ENCODE assay signal across 17 cellular contexts in genomic region chr16:75497558-75497957, GRCh38. TPM values are rescaled to one million over a fixed set of nuclear protein-coding genes. Genes with fewer than 3 reads are reported as not detected.
A peak's percentile ranks its signal among the peaks of the same experiment; 100 is the strongest.
DNase-seq lines count a peak whose midpoint lies in the region; ATAC-seq, FAIRE-seq and TF ChIP-seq lines count a peak whose summit lies in the region.
"Had no signal": no experiment of that assay in that cellular context is flagged by ENCODE, and none has a peak within 500 bp of the region (broad histone marks: within the 10 kb centered on the region; RNA-seq: fewer than 3 reads in every experiment).

No MANE protein-coding gene starts in this region.

- no peak overlapping the region for H3K4me3 Mint-ChIP-seq in activated naive CD4-positive, alpha-beta T cell treated with anti-CD3 and anti-CD28 coated beads for 36 hours
- H3K4me3 Mint-ChIP-seq: CD4-positive, CD25-positive, alpha-beta regulatory T cell had no signal

- H3K4me3 ChIP-seq in astrocyte of the cerebellum (ENCODE audit: low read depth, low read length) (no peak overlapping the region), pancreas (no peak overlapping the region), lower leg skin (ENCODE audit: low read depth, poor library complexity, severe bottlenecking) (no peak overlapping the region)
- H3K4me3 ChIP-seq: SJCRH30 had no signal

- DNase-seq in Ammon's horn (ENCODE audit: low spot score) = peak; percentile 16
- peak; percentile 66 for DNase-seq in NCI-H1694 treated with DMSO at 0.1 percent for 48 hours (lab: John Stamatoyannopoulos, UW)
- peak; percentile 53 for DNase-seq in astrocyte of the cerebellum (ENCODE audit: low read depth)
- DNase-seq in pancreas = peak in 4 of 6 donors; percentile 9 to 33 (median 20)
- no peak for DNase-seq in HCEC 1CT
- DNase-seq in lower leg skin (ENCODE audit: low spot score in 2 of 2) = no peak
- no peak for DNase-seq in activated naive CD4-positive, alpha-beta T cell treated with anti-CD3 and anti-CD28 coated beads for 36 hours
- DNase-seq: 8988T; CD4-positive, CD25-positive, alpha-beta regulatory T cell; KG1; NCI-H1092 treated with DMSO at 0.1 percent for 48 hours; NCI-H187; NCI-H510A treated with DMSO at 0.1 percent for 48 hours; SJCRH30; SW 1271 had no signal

- peaks cover 6% of the 10 kb centered on the region for H3K4me1 Mint-ChIP-seq in activated naive CD4-positive, alpha-beta T cell treated with anti-CD3 and anti-CD28 coated beads for 36 hours (ENCODE audit: low read depth)

- H3K4me1 ChIP-seq in pancreas = peaks cover 0 to 10% (median 3%) of the 10 kb centered on the region in 3 donors

- H3K9me3 Mint-ChIP-seq in activated naive CD4-positive, alpha-beta T cell treated with anti-CD3 and anti-CD28 coated beads for 36 hours = no peaks in the 10 kb centered on the region
- H3K9me3 Mint-ChIP-seq: CD4-positive, CD25-positive, alpha-beta regulatory T cell had no signal

- H3K9me3 ChIP-seq in pancreas = no peaks in the 10 kb centered on the region
- H3K9me3 ChIP-seq: SJCRH30 had no signal

- peaks cover 23% of the 10 kb centered on the region for H3K27me3 Mint-ChIP-seq in activated naive CD4-positive, alpha-beta T cell treated with anti-CD3 and anti-CD28 coated beads for 36 hours (ENCODE audit: low read depth)

- in situ Hi-C loops in astrocyte of the cerebellum (cut with HindIII; ENCODE audit: low sequenced_read_pairs) = no loop called here

- TF ChIP-seq CTCF in astrocyte of the cerebellum (IDR thresholded peaks at IDR 0.05; ENCODE audit: low read depth, low read length, missing control alignments) (no peak), pancreas (IDR thresholded peaks at IDR 0.05) (no peak), lower leg skin (IDR thresholded peaks at IDR 0.05) (no peak)

- 19 to 21% methylated on average over 4 of the region's 4 CpGs for WGBS in pancreas, 2 donors
- WGBS in lower leg skin, 2 donors = 51 to 65% methylated on average over 4 of the region's 4 CpGs

- intact Hi-C loops in pancreas (cut with DNase I) (no loop called here), lower leg skin (cut with DNase I; ENCODE audit: low total_unique reads) (no loop called here)
- intact Hi-C loops in activated naive CD4-positive, alpha-beta T cell treated with anti-CD3 and anti-CD28 coated beads for 36 hours (cut with micrococcal nuclease) = no loop called here

- ATAC-seq in pancreas = peak; percentile 55 to 75 (median 68)
- no peak for ATAC-seq in GM18861 (IDR thresholded peaks at IDR 0.05; ENCODE audit: unreplicated experiment)

- H3K27me3 ChIP-seq in pancreas = no peaks in the 10 kb centered on the region
- H3K27me3 ChIP-seq: SJCRH30 had no signal

- no peak for TF ChIP-seq POLR2A in lower leg skin (IDR thresholded peaks at IDR 0.05)

- CTCF ChIA-PET in activated naive CD4-positive, alpha-beta T cell treated with anti-CD3 and anti-CD28 coated beads for 36 hours (lab: Charles Lee) = interaction anchor here (1.2 to 1.5 kb wide), 3 partner anchors 9 to 49 kb away, joined by 3 to 4 read pairs (median 3); no protein-coding TSS in a partner anchor

- H3K36me3 ChIP-seq in pancreas = no peaks in the 10 kb centered on the region
- H3K36me3 ChIP-seq: SJCRH30 had no signal

- FAIRE-seq in pancreas (lab: Jason Lieb, UNC) = no peak

- no peaks in the 10 kb centered on the region for H3K36me3 Mint-ChIP-seq in activated naive CD4-positive, alpha-beta T cell treated with anti-CD3 and anti-CD28 coated beads for 36 hours (ENCODE audit: low read depth)
- H3K36me3 Mint-ChIP-seq: CD4-positive, CD25-positive, alpha-beta regulatory T cell had no signal

- no peak overlapping the region for H3K27ac Mint-ChIP-seq in activated naive CD4-positive, alpha-beta T cell treated with anti-CD3 and anti-CD28 coated beads for 36 hours
- H3K27ac Mint-ChIP-seq: CD4-positive, CD25-positive, alpha-beta regulatory T cell had no signal

- H3K27ac ChIP-seq in pancreas = peak overlapping the region in 2 of 4 donors; percentile 16 to 24
- H3K27ac ChIP-seq: SJCRH30 had no signal

RNA-seq across cellular contexts. Expression of gene CHST6, which starts 2.3 kb away (rescaled TPM):
- under 1 TPM in 5 of 6 donors, not detected in 1; 0.06 to 0.25 (median 0.13) TPM for total RNA-seq in pancreas
- under 1 TPM in 1 of 2 donors, not detected in 1; under 0.01 TPM for polyA plus RNA-seq in pancreas
- total RNA-seq in lower leg skin = under 1 TPM in 3 of 4 donors, not detected in 1; 0.11 to 0.56 (median 0.16) TPM
- not detected for total RNA-seq in activated naive CD4-positive, alpha-beta T cell treated with anti-CD3 and anti-CD28 coated beads for 36 hours
- total RNA-seq: CD4-positive, CD25-positive, alpha-beta regulatory T cell; SJCRH30 had no signal
- polyA plus RNA-seq: CD4-positive, CD25-positive, alpha-beta regulatory T cell had no signal

RNA-seq across cellular contexts. Expression of gene TMEM170A, which starts 33.1 kb away (rescaled TPM):
- total RNA-seq in pancreas = 10 to 100 TPM in 1 of 6 donors, 1 to 10 TPM in 5; 7.1 to 12.6 (median 8.8) TPM
- polyA plus RNA-seq in pancreas = 1 to 10 TPM; 4.3 to 5.7 TPM
- total RNA-seq in lower leg skin = 10 to 100 TPM; 13.6 to 15.7 (median 15.0) TPM
- total RNA-seq in activated naive CD4-positive, alpha-beta T cell treated with anti-CD3 and anti-CD28 coated beads for 36 hours = 10 to 100 TPM; 18.8 to 19.0 TPM

RNA-seq across cellular contexts. Expression of gene CHST5, which starts 38.4 kb away (rescaled TPM):
- total RNA-seq in pancreas (under 1 TPM in 5 of 6 donors, not detected in 1; 0.06 to 0.28 (median 0.13) TPM), lower leg skin (under 1 TPM in 1 of 4 donors, not detected in 3; 0.83 TPM)
- under 1 TPM; 0.15 to 0.16 TPM for polyA plus RNA-seq in pancreas
- total RNA-seq in activated naive CD4-positive, alpha-beta T cell treated with anti-CD3 and anti-CD28 coated beads for 36 hours = under 1 TPM in 1 of 2 experiments, not detected in 1; 0.10 TPM
- total RNA-seq: CD4-positive, CD25-positive, alpha-beta regulatory T cell; MCF 10A; SJCRH30 had no signal
- polyA plus RNA-seq: CD4-positive, CD25-positive, alpha-beta regulatory T cell had no signal

RNA-seq across cellular contexts. Expression of gene TMEM231, which starts 58.5 kb away (rescaled TPM):
- 1 to 10 TPM; 2.5 to 5.3 (median 4.1) TPM for total RNA-seq in pancreas
- 1 to 10 TPM; 3.0 to 6.6 TPM for polyA plus RNA-seq in pancreas
- total RNA-seq in lower leg skin = 10 to 100 TPM in 1 of 4 donors, 1 to 10 TPM in 3; 2.6 to 12.8 (median 6.7) TPM
- 1 to 10 TPM; 4.5 to 5.4 TPM for total RNA-seq in activated naive CD4-positive, alpha-beta T cell treated with anti-CD3 and anti-CD28 coated beads for 36 hours

Comparison
In these comparisons a context has a peak if more than half of its experiments do, and no peak if none do; other contexts are left out.
1. DNase-seq: peak in Ammon's horn (single experiment), NCI-H1694 treated with DMSO at 0.1 percent for 48 hours (single experiment), astrocyte of the cerebellum (single experiment) and pancreas (4 of 6); none in HCEC 1CT (single experiment), lower leg skin (0 of 2) and activated naive CD4-positive, alpha-beta T cell treated with anti-CD3 and anti-CD28 coated beads for 36 hours (single experiment).